Comparison of ENCODE assay signal across 1 cellular context in the genomic region with DNA sequence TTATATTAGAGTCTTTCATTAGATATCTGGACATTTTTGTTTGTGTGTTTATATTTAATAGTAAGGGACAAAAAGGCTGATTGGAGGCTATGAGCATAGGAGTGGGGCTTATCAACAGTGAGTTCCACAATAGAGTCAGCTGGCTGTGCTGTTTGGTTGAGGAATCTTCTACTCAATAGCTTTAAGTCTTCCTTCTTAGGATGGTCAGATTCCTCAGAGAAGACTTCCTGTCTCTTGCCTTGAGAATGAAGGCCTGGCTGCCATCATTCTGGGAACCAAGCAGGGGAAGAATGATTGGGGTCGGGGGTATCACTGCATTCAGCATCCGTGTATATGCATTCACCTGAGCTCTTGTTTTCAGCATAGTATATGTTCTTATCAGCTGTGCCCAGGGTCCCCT.
TF ChIP-seq lines count a peak whose summit lies in the region.

No MANE protein-coding gene starts in this region.

TF ChIP-seq in H1, 55 proteins besides CTCF, POLR2A, EP300 and RAD21 (continued from another document):
- TF ChIP-seq, protein P1, sequence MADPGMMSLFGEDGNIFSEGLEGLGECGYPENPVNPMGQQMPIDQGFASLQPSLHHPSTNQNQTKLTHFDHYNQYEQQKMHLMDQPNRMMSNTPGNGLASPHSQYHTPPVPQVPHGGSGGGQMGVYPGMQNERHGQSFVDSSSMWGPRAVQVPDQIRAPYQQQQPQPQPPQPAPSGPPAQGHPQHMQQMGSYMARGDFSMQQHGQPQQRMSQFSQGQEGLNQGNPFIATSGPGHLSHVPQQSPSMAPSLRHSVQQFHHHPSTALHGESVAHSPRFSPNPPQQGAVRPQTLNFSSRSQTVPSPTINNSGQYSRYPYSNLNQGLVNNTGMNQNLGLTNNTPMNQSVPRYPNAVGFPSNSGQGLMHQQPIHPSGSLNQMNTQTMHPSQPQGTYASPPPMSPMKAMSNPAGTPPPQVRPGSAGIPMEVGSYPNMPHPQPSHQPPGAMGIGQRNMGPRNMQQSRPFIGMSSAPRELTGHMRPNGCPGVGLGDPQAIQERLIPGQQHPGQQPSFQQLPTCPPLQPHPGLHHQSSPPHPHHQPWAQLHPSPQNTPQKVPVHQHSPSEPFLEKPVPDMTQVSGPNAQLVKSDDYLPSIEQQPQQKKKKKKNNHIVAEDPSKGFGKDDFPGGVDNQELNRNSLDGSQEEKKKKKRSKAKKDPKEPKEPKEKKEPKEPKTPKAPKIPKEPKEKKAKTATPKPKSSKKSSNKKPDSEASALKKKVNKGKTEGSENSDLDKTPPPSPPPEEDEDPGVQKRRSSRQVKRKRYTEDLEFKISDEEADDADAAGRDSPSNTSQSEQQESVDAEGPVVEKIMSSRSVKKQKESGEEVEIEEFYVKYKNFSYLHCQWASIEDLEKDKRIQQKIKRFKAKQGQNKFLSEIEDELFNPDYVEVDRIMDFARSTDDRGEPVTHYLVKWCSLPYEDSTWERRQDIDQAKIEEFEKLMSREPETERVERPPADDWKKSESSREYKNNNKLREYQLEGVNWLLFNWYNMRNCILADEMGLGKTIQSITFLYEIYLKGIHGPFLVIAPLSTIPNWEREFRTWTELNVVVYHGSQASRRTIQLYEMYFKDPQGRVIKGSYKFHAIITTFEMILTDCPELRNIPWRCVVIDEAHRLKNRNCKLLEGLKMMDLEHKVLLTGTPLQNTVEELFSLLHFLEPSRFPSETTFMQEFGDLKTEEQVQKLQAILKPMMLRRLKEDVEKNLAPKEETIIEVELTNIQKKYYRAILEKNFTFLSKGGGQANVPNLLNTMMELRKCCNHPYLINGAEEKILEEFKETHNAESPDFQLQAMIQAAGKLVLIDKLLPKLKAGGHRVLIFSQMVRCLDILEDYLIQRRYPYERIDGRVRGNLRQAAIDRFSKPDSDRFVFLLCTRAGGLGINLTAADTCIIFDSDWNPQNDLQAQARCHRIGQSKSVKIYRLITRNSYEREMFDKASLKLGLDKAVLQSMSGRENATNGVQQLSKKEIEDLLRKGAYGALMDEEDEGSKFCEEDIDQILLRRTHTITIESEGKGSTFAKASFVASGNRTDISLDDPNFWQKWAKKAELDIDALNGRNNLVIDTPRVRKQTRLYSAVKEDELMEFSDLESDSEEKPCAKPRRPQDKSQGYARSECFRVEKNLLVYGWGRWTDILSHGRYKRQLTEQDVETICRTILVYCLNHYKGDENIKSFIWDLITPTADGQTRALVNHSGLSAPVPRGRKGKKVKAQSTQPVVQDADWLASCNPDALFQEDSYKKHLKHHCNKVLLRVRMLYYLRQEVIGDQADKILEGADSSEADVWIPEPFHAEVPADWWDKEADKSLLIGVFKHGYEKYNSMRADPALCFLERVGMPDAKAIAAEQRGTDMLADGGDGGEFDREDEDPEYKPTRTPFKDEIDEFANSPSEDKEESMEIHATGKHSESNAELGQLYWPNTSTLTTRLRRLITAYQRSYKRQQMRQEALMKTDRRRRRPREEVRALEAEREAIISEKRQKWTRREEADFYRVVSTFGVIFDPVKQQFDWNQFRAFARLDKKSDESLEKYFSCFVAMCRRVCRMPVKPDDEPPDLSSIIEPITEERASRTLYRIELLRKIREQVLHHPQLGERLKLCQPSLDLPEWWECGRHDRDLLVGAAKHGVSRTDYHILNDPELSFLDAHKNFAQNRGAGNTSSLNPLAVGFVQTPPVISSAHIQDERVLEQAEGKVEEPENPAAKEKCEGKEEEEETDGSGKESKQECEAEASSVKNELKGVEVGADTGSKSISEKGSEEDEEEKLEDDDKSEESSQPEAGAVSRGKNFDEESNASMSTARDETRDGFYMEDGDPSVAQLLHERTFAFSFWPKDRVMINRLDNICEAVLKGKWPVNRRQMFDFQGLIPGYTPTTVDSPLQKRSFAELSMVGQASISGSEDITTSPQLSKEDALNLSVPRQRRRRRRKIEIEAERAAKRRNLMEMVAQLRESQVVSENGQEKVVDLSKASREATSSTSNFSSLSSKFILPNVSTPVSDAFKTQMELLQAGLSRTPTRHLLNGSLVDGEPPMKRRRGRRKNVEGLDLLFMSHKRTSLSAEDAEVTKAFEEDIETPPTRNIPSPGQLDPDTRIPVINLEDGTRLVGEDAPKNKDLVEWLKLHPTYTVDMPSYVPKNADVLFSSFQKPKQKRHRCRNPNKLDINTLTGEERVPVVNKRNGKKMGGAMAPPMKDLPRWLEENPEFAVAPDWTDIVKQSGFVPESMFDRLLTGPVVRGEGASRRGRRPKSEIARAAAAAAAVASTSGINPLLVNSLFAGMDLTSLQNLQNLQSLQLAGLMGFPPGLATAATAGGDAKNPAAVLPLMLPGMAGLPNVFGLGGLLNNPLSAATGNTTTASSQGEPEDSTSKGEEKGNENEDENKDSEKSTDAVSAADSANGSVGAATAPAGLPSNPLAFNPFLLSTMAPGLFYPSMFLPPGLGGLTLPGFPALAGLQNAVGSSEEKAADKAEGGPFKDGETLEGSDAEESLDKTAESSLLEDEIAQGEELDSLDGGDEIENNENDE (IDR thresholded peaks at IDR 0.05; ENCODE audit: insufficient replicate concordance, low read length): no peak
- TF ChIP-seq POU5F1 (IDR thresholded peaks at IDR 0.05; ENCODE audit: low read depth, low read length) (no peak), RXRA (IDR thresholded peaks at IDR 0.05; ENCODE audit: insufficient read depth, low read depth, low read length) (no peak), HDAC2 (IDR thresholded peaks at IDR 0.05; ENCODE audit: borderline replicate concordance in 1 of 2, low read depth in 2 of 2, low read length in 2 of 2) (no peak), SP4 (IDR thresholded peaks at IDR 0.05; ENCODE audit: low read length) (no peak), MAFK (IDR thresholded peaks at IDR 0.05; ENCODE audit: low read depth, low read length) (no peak), ASH2L (IDR thresholded peaks at IDR 0.05; ENCODE audit: low read length) (no peak), SRF (IDR thresholded peaks at IDR 0.05; ENCODE audit: low read depth, low read length) (no peak), CTBP2 (IDR thresholded peaks at IDR 0.05; ENCODE audit: borderline replicate concordance, insufficient read depth, insufficient read length, low read length) (no peak), KDM4A (IDR thresholded peaks at IDR 0.05; ENCODE audit: low read depth, low read length, severe bottlenecking) (no peak), CHD2 (IDR thresholded peaks at IDR 0.05; ENCODE audit: low read length) (no peak), KDM1A (IDR thresholded peaks at IDR 0.05; ENCODE audit: borderline replicate concordance, low read length) (no peak)
- TF ChIP-seq, protein P2, sequence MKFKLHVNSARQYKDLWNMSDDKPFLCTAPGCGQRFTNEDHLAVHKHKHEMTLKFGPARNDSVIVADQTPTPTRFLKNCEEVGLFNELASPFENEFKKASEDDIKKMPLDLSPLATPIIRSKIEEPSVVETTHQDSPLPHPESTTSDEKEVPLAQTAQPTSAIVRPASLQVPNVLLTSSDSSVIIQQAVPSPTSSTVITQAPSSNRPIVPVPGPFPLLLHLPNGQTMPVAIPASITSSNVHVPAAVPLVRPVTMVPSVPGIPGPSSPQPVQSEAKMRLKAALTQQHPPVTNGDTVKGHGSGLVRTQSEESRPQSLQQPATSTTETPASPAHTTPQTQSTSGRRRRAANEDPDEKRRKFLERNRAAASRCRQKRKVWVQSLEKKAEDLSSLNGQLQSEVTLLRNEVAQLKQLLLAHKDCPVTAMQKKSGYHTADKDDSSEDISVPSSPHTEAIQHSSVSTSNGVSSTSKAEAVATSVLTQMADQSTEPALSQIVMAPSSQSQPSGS (IDR thresholded peaks at IDR 0.05; ENCODE audit: low read length): no peak
- TF ChIP-seq, protein P3, sequence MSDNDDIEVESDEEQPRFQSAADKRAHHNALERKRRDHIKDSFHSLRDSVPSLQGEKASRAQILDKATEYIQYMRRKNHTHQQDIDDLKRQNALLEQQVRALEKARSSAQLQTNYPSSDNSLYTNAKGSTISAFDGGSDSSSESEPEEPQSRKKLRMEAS (IDR thresholded peaks at IDR 0.05): no peak
